ENCODE assay signal across 27 cellular contexts in the genomic region with DNA sequence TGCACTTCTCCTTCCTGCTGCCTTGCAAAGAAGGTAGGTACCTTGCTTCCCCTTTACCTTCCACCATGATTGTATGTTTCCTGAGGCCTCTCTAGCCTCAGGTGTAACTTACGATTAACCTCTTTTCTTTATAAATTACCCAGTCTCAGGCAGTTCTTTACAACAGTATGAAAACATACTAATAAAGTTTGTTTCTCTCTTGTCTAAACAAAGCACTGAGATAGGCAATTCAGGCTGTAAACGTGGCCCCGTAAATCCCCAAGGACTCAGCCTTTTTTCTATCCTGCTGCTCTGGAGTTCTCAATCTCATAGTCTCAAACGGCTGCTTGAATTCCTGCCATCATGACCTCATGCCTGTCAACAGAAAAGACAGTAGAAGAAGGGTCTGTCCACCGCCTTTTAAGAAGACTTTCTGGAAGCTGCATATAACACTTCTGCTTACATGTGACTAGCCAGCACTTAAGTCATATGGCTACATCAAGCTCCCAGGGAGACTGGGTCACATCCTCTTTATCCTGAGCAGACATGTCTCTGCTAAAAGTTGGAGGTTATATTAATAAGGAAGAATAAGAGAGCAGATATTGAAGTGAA.
A peak's percentile ranks its signal among the peaks of the same experiment; 100 is the strongest.
DNase-seq lines count a peak whose midpoint lies in the region; ATAC-seq and TF ChIP-seq lines count a peak whose summit lies in the region.
"Had no signal": no experiment of that assay in that cellular context is flagged by ENCODE, and none has a peak within 500 bp of the region (broad histone marks: within the 10 kb centered on the region; RNA-seq: fewer than 3 reads in every experiment).

No MANE protein-coding gene starts in this region.

- DNase-seq in NCI-H2171 treated with DMSO at 0.1 percent for 48 hours (lab: John Stamatoyannopoulos, UW) (peak; percentile 10), NCI-H2171 (lab: John Stamatoyannopoulos, UW) (no peak), ELF-1 (ENCODE audit: low read depth, low spot score) (peak; percentile 5), colonic mucosa (peak; percentile 49), nephron progenitor cell (no peak), GM03348 (ENCODE audit: low spot score) (no peak)
- no peak for DNase-seq in activated CD8-positive, alpha-beta memory T cell treated with anti-CD3 and anti-CD28 coated beads, Interleukin-2, amount 50 U/mL, for 4 hours
- DNase-seq: CD8-positive, alpha-beta T cell; DMS153; DND-41; GM23248; H7; HFFc6; NCI-H1092 treated with DMSO at 0.1 percent for 48 hours; NCI-H1436 treated with DMSO at 0.1 percent for 48 hours; NCI-H1930; NCI-H2107; NCI-H446 treated with DMSO at 0.1 percent for 48 hours; NCI-H526; OCI-M1; Peyer's patch; SK-N-SH; SW 1271 had no signal

- no peak overlapping the region for H3K9ac ChIP-seq in colonic mucosa (ENCODE audit: low read depth in 2 of 2, low read length in 2 of 2)
- H3K9ac ChIP-seq: GM23248, SK-N-SH had no signal

- H3K4me3 Mint-ChIP-seq in nephron progenitor cell, result no peak overlapping the region
- H3K4me3 Mint-ChIP-seq: B cell; CD8-positive, alpha-beta T cell; HFFc6 had no signal

- H3K36me3 ChIP-seq in colonic mucosa, result no peaks in the 10 kb centered on the region
- H3K36me3 ChIP-seq: Peyer's patch had no signal

- no peaks in the 10 kb centered on the region for H3K27me3 ChIP-seq in colonic mucosa
- H3K27me3 ChIP-seq: Peyer's patch had no signal

- H3K27me3 Mint-ChIP-seq in nephron progenitor cell (ENCODE audit: low read depth, poor library complexity), result peaks cover 3% of the 10 kb centered on the region
- H3K27me3 Mint-ChIP-seq: B cell had no signal

- no peak overlapping the region for H3K4me3 ChIP-seq in colonic mucosa
- H3K4me3 ChIP-seq: GM23248, Peyer's patch had no signal

- H3K4me1 ChIP-seq in colonic mucosa, result no peaks in the 10 kb centered on the region

- peaks cover 17% of the 10 kb centered on the region for H3K36me3 Mint-ChIP-seq in nephron progenitor cell (ENCODE audit: low read depth)
- H3K36me3 Mint-ChIP-seq: CD8-positive, alpha-beta T cell had no signal

- peaks cover 66% of the 10 kb centered on the region for H3K4me1 Mint-ChIP-seq in nephron progenitor cell
- H3K4me1 Mint-ChIP-seq: B cell had no signal

- intact Hi-C loops in colonic mucosa (cut with DNase I), result no loop called here

- TF ChIP-seq CTCF in colonic mucosa (IDR thresholded peaks at IDR 0.05) (no peak), nephron progenitor cell (IDR thresholded peaks at IDR 0.05) (no peak)

- no peak for ATAC-seq in HG03442 (IDR thresholded peaks at IDR 0.05; ENCODE audit: unreplicated experiment)
- ATAC-seq: CD8-positive, alpha-beta T cell had no signal

- H3K27ac ChIP-seq in colonic mucosa, result no peak overlapping the region
- H3K27ac ChIP-seq: 22Rv1, C4-2B, GM23248, Peyer's patch had no signal

- H3K9me3 ChIP-seq in colonic mucosa, result no peaks in the 10 kb centered on the region
- H3K9me3 ChIP-seq: Peyer's patch had no signal

- peak overlapping the region; percentile 26 for H3K27ac Mint-ChIP-seq in nephron progenitor cell
- H3K27ac Mint-ChIP-seq: B cell; CD8-positive, alpha-beta T cell; HFFc6 had no signal

- peaks cover 23% of the 10 kb centered on the region for H3K9me3 Mint-ChIP-seq in nephron progenitor cell
- H3K9me3 Mint-ChIP-seq: CD8-positive, alpha-beta T cell had no signal

Comparison
In these comparisons a context has a peak if more than half of its experiments do, and no peak if none do; other contexts are left out.
1. DNase-seq: peak in NCI-H2171 treated with DMSO at 0.1 percent for 48 hours (single experiment), ELF-1 (single experiment) and colonic mucosa (single experiment); none in NCI-H2171 (single experiment), nephron progenitor cell (single experiment), GM03348 (single experiment) and activated CD8-positive, alpha-beta memory T cell treated with anti-CD3 and anti-CD28 coated beads, Interleukin-2, amount 50 U/mL, for 4 hours (single experiment).